ENCODE assay signal across 1 cellular context in genomic region chr19:47506459-47506858, GRCh38.
TF ChIP-seq lines count a peak whose summit lies in the region.

No MANE protein-coding gene starts in this region.

TF ChIP-seq in neural cell, 6 proteins besides CTCF, POLR2A, EP300 and RAD21 (continued from another document):
- TF ChIP-seq REST (IDR thresholded peaks at IDR 0.05; ENCODE audit: borderline replicate concordance): no peak
- no peak for TF ChIP-seq EZH2 (IDR thresholded peaks at IDR 0.05; ENCODE audit: borderline replicate concordance, insufficient read depth, low read length, poor library complexity, severe bottlenecking)
